In the genomic region with DNA sequence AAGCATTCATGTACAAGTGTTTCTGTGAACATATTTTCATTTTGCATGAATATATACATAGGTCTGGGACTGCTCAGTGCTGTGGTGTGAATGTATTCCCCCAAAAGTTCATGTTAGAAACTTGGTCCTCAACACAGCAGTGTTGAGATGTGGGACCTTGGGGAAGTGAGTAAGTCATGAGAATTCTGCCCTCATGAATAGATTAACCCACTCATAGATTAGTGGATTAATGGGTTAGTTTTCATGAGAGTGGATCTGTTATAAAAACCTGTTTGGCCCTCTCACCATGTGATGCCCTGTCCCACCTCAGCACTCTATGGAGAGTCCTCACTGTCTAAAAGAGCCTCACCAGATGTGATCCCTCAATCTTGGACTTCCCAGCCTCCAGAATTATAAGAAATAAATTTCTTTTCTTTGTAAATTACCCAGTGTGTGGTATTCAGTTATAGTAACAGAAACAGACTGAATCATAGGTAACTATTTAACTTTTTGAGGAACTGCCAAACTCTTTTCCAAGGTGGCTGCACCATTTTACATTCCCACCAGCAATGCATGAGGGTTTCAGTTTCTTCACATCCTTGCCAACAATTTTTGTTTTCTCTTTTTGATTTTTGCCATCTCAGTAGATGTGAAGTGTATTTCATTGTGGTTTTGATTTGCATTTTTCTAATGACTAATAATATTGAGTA, we compare ENCODE assay signal across 26 cellular contexts.
"Had no signal": no experiment of that assay in that cellular context is flagged by ENCODE, and none has a peak within 500 bp of the region (broad histone marks: within the 10 kb centered on the region; RNA-seq: fewer than 3 reads in every experiment).

No MANE protein-coding gene starts in this region.

- ATAC-seq: activated CD4-positive, alpha-beta T cell treated with anti-CD3 and anti-CD28 coated beads for 36 hours; activated CD8-positive, alpha-beta T cell treated with anti-CD3 and anti-CD28 coated beads, Interleukin-2, amount 10 ng/mL, durations not matched to agents 7 days and 5 days; esophagus mucosa; heart left ventricle; left ventricle myocardium superior had no signal

- H3K4me3 Mint-ChIP-seq: activated CD4-positive, alpha-beta T cell treated with anti-CD3 and anti-CD28 coated beads for 36 hours; activated CD8-positive, alpha-beta T cell treated with anti-CD3 and anti-CD28 coated beads, Interleukin-2, amount 10 ng/mL, durations not matched to agents 7 days and 5 days; activated naive CD4-positive, alpha-beta T cell treated with anti-CD3 and anti-CD28 coated beads for 36 hours; immature natural killer cell; mesothelial cell of epicardium; naive B cell; T-helper 2 cell treated with Interferon-gamma antibody and Interleukin-4, amounts not matched to agents 5 μg/mL and 100 μg/mL, for 36 hours had no signal

- H3K36me3 ChIP-seq: heart left ventricle, ovary, prostate gland, tibial nerve had no signal

- H3K27me3 Mint-ChIP-seq: activated CD4-positive, alpha-beta T cell treated with anti-CD3 and anti-CD28 coated beads for 36 hours; naive B cell had no signal

- H3K4me1 Mint-ChIP-seq: activated CD4-positive, alpha-beta T cell treated with anti-CD3 and anti-CD28 coated beads for 36 hours; immature natural killer cell had no signal

- H3K36me3 Mint-ChIP-seq: immature natural killer cell, mesothelial cell of epicardium had no signal

- FAIRE-seq: endothelial cell of umbilical vein had no signal

- H3K27ac ChIP-seq: heart left ventricle, ovary, prostate gland, tibial nerve had no signal

- DNase-seq: activated CD4-positive, alpha-beta T cell treated with anti-CD3 and anti-CD28 coated beads for 36 hours; activated CD4-positive, CD25-positive, alpha-beta regulatory T cell; activated CD8-positive, alpha-beta T cell treated with anti-CD3 and anti-CD28 coated beads, Interleukin-2, amount 10 ng/mL, durations not matched to agents 7 days and 5 days; activated effector memory CD4-positive, alpha-beta T cell treated with anti-CD3 and anti-CD28 coated beads, Interleukin-2, amount 50 U/mL, for 16 hours; activated naive CD4-positive, alpha-beta T cell treated with anti-CD3 and anti-CD28 coated beads for 36 hours; activated T-cell treated with anti-CD3 and anti-CD28 coated beads for 4 hours; amniotic stem cell; caudate nucleus; foreskin fibroblast; heart left ventricle; hypothalamus; immature natural killer cell; left ventricle myocardium superior; mammary epithelial cell; naive B cell; ovary; stimulated activated CD4-positive, alpha-beta T cell treated with anti-CD3 and anti-CD28 coated beads, Interleukin-15, amount 100 ng/mL, for 24 hours; stimulated activated CD4-positive, alpha-beta T cell treated with anti-CD3 and anti-CD28 coated beads, Interleukin-2, amount 100 ng/mL, for 24 hours; stimulated activated naive CD4-positive, alpha-beta T cell; T-helper 1 cell had no signal

- H3K27ac Mint-ChIP-seq: activated CD4-positive, alpha-beta T cell treated with anti-CD3 and anti-CD28 coated beads for 36 hours; activated CD8-positive, alpha-beta T cell treated with anti-CD3 and anti-CD28 coated beads, Interleukin-2, amount 10 ng/mL, durations not matched to agents 7 days and 5 days; activated naive CD4-positive, alpha-beta T cell treated with anti-CD3 and anti-CD28 coated beads for 36 hours; immature natural killer cell; mesothelial cell of epicardium; T-helper 2 cell treated with Interferon-gamma antibody and Interleukin-4, amounts not matched to agents 5 μg/mL and 100 μg/mL, for 36 hours had no signal

- H3K4me1 ChIP-seq: heart left ventricle, prostate gland, tibial nerve had no signal

- H3K9me3 ChIP-seq: heart left ventricle, ovary, prostate gland, tibial nerve had no signal

- H3K4me3 ChIP-seq: heart left ventricle, ovary, prostate gland, tibial nerve had no signal

- H3K27me3 ChIP-seq: heart left ventricle, ovary, tibial nerve had no signal

- H3K9me3 Mint-ChIP-seq: activated naive CD4-positive, alpha-beta T cell treated with anti-CD3 and anti-CD28 coated beads for 36 hours; immature natural killer cell; T-helper 2 cell treated with Interferon-gamma antibody and Interleukin-4, amounts not matched to agents 5 μg/mL and 100 μg/mL, for 36 hours had no signal
